8 cellular contexts compared by ENCODE assay signal in genomic region chr2:202909394-202910192, GRCh38. TPM values are rescaled to one million over a fixed set of nuclear protein-coding genes. Genes with fewer than 3 reads are reported as not detected.
A peak's percentile ranks its signal among the peaks of the same experiment; 100 is the strongest.
DNase-seq lines count a peak whose midpoint lies in the region; TF ChIP-seq lines count a peak whose summit lies in the region.

No MANE protein-coding gene starts in this region.

- TF ChIP-seq CTCF in chondrocyte (IDR thresholded peaks at IDR 0.05): no peak
- TF ChIP-seq CTCF in progenitor cell of endocrine pancreas (IDR thresholded peaks at IDR 0.05; ENCODE audit: unreplicated experiment): no peak

- POLR2A ChIA-PET in activated CD4-positive, alpha-beta T cell treated with anti-CD3 and anti-CD28 coated beads, Interleukin-2, amount 10 ng/mL, durations not matched to agents 7 days and 5 days (lab: Charles Lee): interaction anchor here (0.5 kb wide), 1 partner anchor 205 kb away, joined by 4 read pairs; no protein-coding TSS in a partner anchor

- H3K36me3 Mint-ChIP-seq in activated CD4-positive, alpha-beta T cell treated with anti-CD3 and anti-CD28 coated beads, Interleukin-2, amount 10 ng/mL, durations not matched to agents 7 days and 5 days (ENCODE audit: low read depth): peaks cover 23% of the 10 kb centered on the region
- H3K36me3 Mint-ChIP-seq in chondrocyte (ENCODE audit: low read depth): peaks cover 7% of the 10 kb centered on the region
- peaks cover 14% of the 10 kb centered on the region for H3K36me3 Mint-ChIP-seq in progenitor cell of endocrine pancreas (ENCODE audit: insufficient read depth)

- H3K9me3 Mint-ChIP-seq in activated CD4-positive, alpha-beta T cell treated with anti-CD3 and anti-CD28 coated beads, Interleukin-2, amount 10 ng/mL, durations not matched to agents 7 days and 5 days: peaks cover 8% of the 10 kb centered on the region
- H3K9me3 Mint-ChIP-seq in chondrocyte (ENCODE audit: low read depth): peaks cover 6% of the 10 kb centered on the region
- peaks cover 7% of the 10 kb centered on the region for H3K9me3 Mint-ChIP-seq in progenitor cell of endocrine pancreas (ENCODE audit: low read depth)

- H3K4me3 Mint-ChIP-seq in activated CD4-positive, alpha-beta T cell treated with anti-CD3 and anti-CD28 coated beads, Interleukin-2, amount 10 ng/mL, durations not matched to agents 7 days and 5 days: peak overlapping the region; percentile 92
- H3K4me3 Mint-ChIP-seq in chondrocyte (ENCODE audit: unreplicated experiment) (peak overlapping the region; percentile 97), progenitor cell of endocrine pancreas (ENCODE audit: low read depth) (peak overlapping the region; percentile 100)

- CTCF ChIA-PET in activated CD4-positive, alpha-beta T cell treated with anti-CD3 and anti-CD28 coated beads, Interleukin-2, amount 10 ng/mL, durations not matched to agents 7 days and 5 days (lab: Charles Lee): interaction anchor here (0.6 to 1.6 kb wide), 7 partner anchors 13 to 740 kb away, joined by 3 to 4 read pairs (median 3); no protein-coding TSS in a partner anchor

- peaks cover 37% of the 10 kb centered on the region for H3K4me1 Mint-ChIP-seq in activated CD4-positive, alpha-beta T cell treated with anti-CD3 and anti-CD28 coated beads, Interleukin-2, amount 10 ng/mL, durations not matched to agents 7 days and 5 days
- H3K4me1 Mint-ChIP-seq in chondrocyte (ENCODE audit: low read depth) (peaks cover 24% of the 10 kb centered on the region), progenitor cell of endocrine pancreas (ENCODE audit: low read depth) (peaks cover 16% of the 10 kb centered on the region)

- no peak for DNase-seq in activated CD4-positive, alpha-beta T cell treated with anti-CD3 and anti-CD28 coated beads, Interleukin-2, amount 10 ng/mL, durations not matched to agents 7 days and 5 days
- DNase-seq in activated CD4-positive, alpha-beta T cell treated with anti-CD3 and anti-CD28 coated beads for 4 hours: no peak
- DNase-seq in NOMO-1 treated with DMSO at 0.1 percent for 48 hours (lab: John Stamatoyannopoulos, UW; ENCODE audit: unreplicated experiment) (peak; percentile 71), chondrocyte (ENCODE audit: low spot score) (no peak), progenitor cell of endocrine pancreas (ENCODE audit: low spot score, unreplicated experiment) (no peak), activated gamma-delta T cell treated with Interleukin-2 at 50 U/mL for 16 hours (no peak), NCI-H446 (lab: John Stamatoyannopoulos, UW) (no peak), RKO (ENCODE audit: low spot score) (no peak)

- H3K27me3 Mint-ChIP-seq in activated CD4-positive, alpha-beta T cell treated with anti-CD3 and anti-CD28 coated beads, Interleukin-2, amount 10 ng/mL, durations not matched to agents 7 days and 5 days: no peaks in the 10 kb centered on the region
- H3K27me3 Mint-ChIP-seq in chondrocyte (ENCODE audit: low read depth): no peaks in the 10 kb centered on the region
- H3K27me3 Mint-ChIP-seq in progenitor cell of endocrine pancreas: no peaks in the 10 kb centered on the region

- H3K27ac Mint-ChIP-seq in activated CD4-positive, alpha-beta T cell treated with anti-CD3 and anti-CD28 coated beads, Interleukin-2, amount 10 ng/mL, durations not matched to agents 7 days and 5 days: no peak overlapping the region
- H3K27ac Mint-ChIP-seq in chondrocyte (ENCODE audit: unreplicated experiment) (no peak overlapping the region), progenitor cell of endocrine pancreas (peak overlapping the region; percentile 52)

RNA-seq across cellular contexts. Expression of gene WDR12, which starts 1.9 kb away (rescaled TPM):
- 10 to 100 TPM; 44.2 to 51.4 TPM for total RNA-seq in activated CD4-positive, alpha-beta T cell treated with anti-CD3 and anti-CD28 coated beads, Interleukin-2, amount 10 ng/mL, durations not matched to agents 7 days and 5 days
- total RNA-seq in chondrocyte: 28.5 to 52.6 TPM (median 32.0 TPM) in 3 replicates
- total RNA-seq in progenitor cell of endocrine pancreas: 62.2 and 68.1 TPM in 2 replicates

RNA-seq across cellular contexts. Expression of gene CARF, which starts 2.5 kb away (rescaled TPM):
- total RNA-seq in activated CD4-positive, alpha-beta T cell treated with anti-CD3 and anti-CD28 coated beads, Interleukin-2, amount 10 ng/mL, durations not matched to agents 7 days and 5 days: 10 to 100 TPM; 11.9 to 13.3 TPM
- total RNA-seq in chondrocyte (7.8 to 12.2 TPM (median 8.4 TPM) in 3 replicates), progenitor cell of endocrine pancreas (11.5 and 13.1 TPM in 2 replicates)

RNA-seq across cellular contexts. Expression of gene ICA1L, which starts 38.0 kb away (rescaled TPM):
- total RNA-seq in activated CD4-positive, alpha-beta T cell treated with anti-CD3 and anti-CD28 coated beads, Interleukin-2, amount 10 ng/mL, durations not matched to agents 7 days and 5 days: 1 to 10 TPM; 6.6 to 7.6 TPM
- total RNA-seq in chondrocyte (4.9 to 6.6 TPM (median 6.6 TPM) in 3 replicates), progenitor cell of endocrine pancreas (17.8 and 19.1 TPM in 2 replicates)
